ENCODE assay signal across 8 cellular contexts in genomic region chr19:12139309-12139708, GRCh38. TPM values are rescaled to one million over a fixed set of nuclear protein-coding genes. Genes with fewer than 3 reads are reported as not detected.
DNase-seq lines count a peak whose midpoint lies in the region; ATAC-seq and TF ChIP-seq lines count a peak whose summit lies in the region.

No MANE protein-coding gene starts in this region.

- no peak for ATAC-seq in HG02759 (IDR thresholded peaks at IDR 0.05; ENCODE audit: unreplicated experiment)

- H3K36me3 ChIP-seq in left ventricle myocardium inferior (peaks cover 38% of the 10 kb centered on the region), uterus (no peaks in the 10 kb centered on the region)

- H3K9me3 Mint-ChIP-seq in MCF 10A (ENCODE audit: unreplicated experiment) (peaks cover 7% of the 10 kb centered on the region), mesothelial cell of epicardium (peaks cover 13% of the 10 kb centered on the region)

- TF ChIP-seq CTCF in left ventricle myocardium inferior (IDR thresholded peaks at IDR 0.05; ENCODE audit: borderline replicate concordance), result no peak
- no peak for TF ChIP-seq CTCF in MCF 10A (IDR thresholded peaks at IDR 0.05; ENCODE audit: unreplicated experiment)
- TF ChIP-seq CTCF in mesothelial cell of epicardium (IDR thresholded peaks at IDR 0.05; ENCODE audit: unreplicated experiment), result no peak
- no peak for TF ChIP-seq CTCF in uterus (IDR thresholded peaks at IDR 0.05)

- peak overlapping the region; percentile 93 for H3K27ac Mint-ChIP-seq in MCF 10A (ENCODE audit: low read depth, unreplicated experiment)
- H3K27ac Mint-ChIP-seq in mesothelial cell of epicardium, result peak overlapping the region; percentile 99

- no peak for TF ChIP-seq POLR2A in uterus (IDR thresholded peaks at IDR 0.05)

- peak overlapping the region; percentile 86 for H3K27ac ChIP-seq in left ventricle myocardium inferior (replicated peaks)
- peak overlapping the region; percentile 79 for H3K27ac ChIP-seq in uterus

- DNase-seq in left ventricle myocardium inferior (no peak), cardiac septum (ENCODE audit: low spot score) (no peak), MCF 10A (ENCODE audit: unreplicated experiment) (no peak), mesothelial cell of epicardium (ENCODE audit: low spot score in 2 of 2, unreplicated experiment in 2 of 2) (no peak), uterus (no peak), islet precursor cell (no peak), NCI-H2196 (lab: John Stamatoyannopoulos, UW; ENCODE audit: unreplicated experiment) (no peak)

- H3K4me3 Mint-ChIP-seq in MCF 10A (ENCODE audit: unreplicated experiment), result peak overlapping the region; percentile 83
- H3K4me3 Mint-ChIP-seq in mesothelial cell of epicardium, result peak overlapping the region; percentile 98

- intact Hi-C loops in left ventricle myocardium inferior (cut with micrococcal nuclease) (no loop called here), cardiac septum (cut with DNase I) (no loop called here), MCF 10A (cut with micrococcal nuclease) (no loop called here), uterus (cut with DNase I; ENCODE audit: low total_unique reads) (no loop called here)

- H3K4me1 Mint-ChIP-seq in MCF 10A (ENCODE audit: insufficient read depth, unreplicated experiment) (peaks cover 22% of the 10 kb centered on the region), mesothelial cell of epicardium (peaks cover 24% of the 10 kb centered on the region)

- no TSS peak for BruUV-seq in MCF 10A (replicated peaks; lab: Mats Ljungman, UMichigan)

- CTCF ChIA-PET in MCF 10A (lab: Yijun Ruan, JAX), result interaction anchor here (0.5 to 3.5 kb wide), 4 partner anchors 151 to 259 kb away, joined by 3 to 51 read pairs (median 4); partner anchors contain the start of gene ZNF700

- H3K36me3 Mint-ChIP-seq in MCF 10A (ENCODE audit: insufficient read depth, unreplicated experiment) (peaks cover 39% of the 10 kb centered on the region), mesothelial cell of epicardium (peaks cover 43% of the 10 kb centered on the region)

- H3K4me1 ChIP-seq in left ventricle myocardium inferior, result peaks cover 30% of the 10 kb centered on the region
- H3K4me1 ChIP-seq in uterus, result no peaks in the 10 kb centered on the region

- H3K27me3 Mint-ChIP-seq in MCF 10A (ENCODE audit: insufficient read depth, unreplicated experiment), result no peaks in the 10 kb centered on the region
- no peaks in the 10 kb centered on the region for H3K27me3 Mint-ChIP-seq in mesothelial cell of epicardium (ENCODE audit: low read depth)

- POLR2A ChIA-PET in MCF 10A (lab: Yijun Ruan, JAX), result interaction anchor here (1.4 to 2.9 kb wide), 4 partner anchors 24 to 216 kb away, joined by 3 to 42 read pairs (median 23); partner anchors contain the start of genes ZNF136 and ZNF700

- H3K9me3 ChIP-seq in left ventricle myocardium inferior (replicated peaks) (no peaks in the 10 kb centered on the region), uterus (no peaks in the 10 kb centered on the region)

- H3K4me3 ChIP-seq in left ventricle myocardium inferior (peak overlapping the region; percentile 94), uterus (peak overlapping the region; percentile 58 to 75)

- H3K27me3 ChIP-seq in left ventricle myocardium inferior (ENCODE audit: low read depth) (no peaks in the 10 kb centered on the region), uterus (no peaks in the 10 kb centered on the region)

RNA-seq across cellular contexts. Expression of gene ZNF20, which starts 0.8 kb away (rescaled TPM):
- 2.2 TPM for total RNA-seq in left ventricle myocardium inferior
- 1.6 TPM for total RNA-seq in cardiac septum
- total RNA-seq in MCF 10A (2022), result 1.4 and 4.0 TPM in 2 replicates
- total RNA-seq in mesothelial cell of epicardium, result 8.7 to 11.1 TPM (median 10.6 TPM) in 3 replicates
- total RNA-seq in uterus, result 10 to 100 TPM in 1 of 4 donors, 1 to 10 TPM in 1, not detected in 2; 5.0 to 15.7 TPM

RNA-seq across cellular contexts. Expression of gene ZNF625, which starts 17.2 kb away (rescaled TPM):
- 4.0 TPM for total RNA-seq in left ventricle myocardium inferior
- 3.1 TPM for total RNA-seq in cardiac septum
- total RNA-seq in MCF 10A (2022), result 0.37 TPM in 1 of 2 replicates, not detected in the other
- 22.9 to 24.4 TPM (median 23.5 TPM) in 3 replicates for total RNA-seq in mesothelial cell of epicardium
- total RNA-seq in uterus, result 10 to 100 TPM in 2 of 4 donors, 1 to 10 TPM in 2; 4.4 to 34.8 (median 10.1) TPM

RNA-seq across cellular contexts. Expression of gene ZNF136, which starts 23.6 kb away (rescaled TPM):
- total RNA-seq in left ventricle myocardium inferior (5.6 TPM), cardiac septum (3.0 TPM), MCF 10A (2022) (3.7 and 4.3 TPM in 2 replicates), mesothelial cell of epicardium (16.5 to 18.7 TPM (median 17.9 TPM) in 3 replicates), uterus (10 to 100 TPM in 2 of 4 donors, 1 to 10 TPM in 2; 2.1 to 31.7 (median 13.0) TPM)
